ENCODE assay signal across 5 cellular contexts in genomic region chr2:219407343-219407742, GRCh38. TPM values are rescaled to one million over a fixed set of nuclear protein-coding genes. Genes with fewer than 3 reads are reported as not detected.
"Had no signal": no experiment of that assay in that cellular context is flagged by ENCODE, and none has a peak within 500 bp of the region (broad histone marks: within the 10 kb centered on the region; RNA-seq: fewer than 3 reads in every experiment).

No MANE protein-coding gene starts in this region.

RNA-seq across cellular contexts. Expression of gene DES, which starts 10.8 kb away (rescaled TPM):
- total RNA-seq: activated CD8-positive, alpha-beta memory T cell treated with anti-CD3 and anti-CD28 coated beads for 36 hours; activated T-helper 2 cell treated with anti-CD3 and anti-CD28 coated beads, Interferon-gamma antibody, Interleukin-2, Interleukin-4, amounts not matched to agents 10 μg/mL and 5 μg/mL and 100 μg/mL, durations not matched to agents 14 hours and 24 hours and 36 hours; naive thymus-derived CD8-positive, alpha-beta T cell; osteocyte; progenitor cell of endocrine pancreas had no signal
- polyA plus RNA-seq: naive thymus-derived CD8-positive, alpha-beta T cell had no signal

RNA-seq across cellular contexts. Expression of gene SPEG, which starts 27.3 kb away (rescaled TPM):
- total RNA-seq: activated T-helper 2 cell treated with anti-CD3 and anti-CD28 coated beads, Interferon-gamma antibody, Interleukin-2, Interleukin-4, amounts not matched to agents 10 μg/mL and 5 μg/mL and 100 μg/mL, durations not matched to agents 14 hours and 24 hours and 36 hours had no signal
